16 cellular contexts compared by ENCODE assay signal in genomic region chr16:56732366-56732765, GRCh38. TPM values are rescaled to one million over a fixed set of nuclear protein-coding genes. Genes with fewer than 3 reads are reported as not detected.
DNase-seq lines count a peak whose midpoint lies in the region; ATAC-seq, FAIRE-seq and TF ChIP-seq lines count a peak whose summit lies in the region.
"Had no signal": no experiment of that assay in that cellular context is flagged by ENCODE, and none has a peak within 500 bp of the region (broad histone marks: within the 10 kb centered on the region; RNA-seq: fewer than 3 reads in every experiment).

No MANE protein-coding gene starts in this region.

- H4K20me1 ChIP-seq in SU-DHL-6 (ENCODE audit: low read depth, low read length) (no peaks in the 10 kb centered on the region; the same call in 1 of the 2 replicates), mammary epithelial cell (ENCODE audit: insufficient read depth, low read length) (no peaks in the 10 kb centered on the region)

- intact Hi-C loops in mammary epithelial cell (cut with micrococcal nuclease), result no loop called here
- intact Hi-C loops in activated T-helper 2 cell treated with anti-CD3 and anti-CD28 coated beads, Interferon-gamma antibody, Interleukin-2, Interleukin-4, amounts not matched to agents 10 μg/mL and 5 μg/mL and 100 μg/mL, durations not matched to agents 14 hours and 24 hours and 36 hours (cut with micrococcal nuclease), result loop anchor here (5.0 to 10.0 kb wide), 2 partner anchors 40 to 202 kb away; partner anchors contain the start of gene HERPUD1

- H3K4me2 ChIP-seq in SU-DHL-6 (ENCODE audit: low read depth, low read length, poor library complexity, severe bottlenecking) (peak overlapping the region; percentile 94), mammary epithelial cell (ENCODE audit: insufficient read depth, low read depth, low read length) (no peak overlapping the region)

- H3K4me3 ChIP-seq in SU-DHL-6 (ENCODE audit: insufficient read depth, low read length, poor library complexity, severe bottlenecking) (no peak overlapping the region), mammary epithelial cell (replicated peaks in 1 of 3; ENCODE audit: insufficient read depth in 1 of 3, low read depth in 2 of 3, low read length in 3 of 3) (no peak overlapping the region)
- H3K4me3 ChIP-seq: HAP-1 had no signal

- no peaks in the 10 kb centered on the region for H3K9me3 ChIP-seq in SU-DHL-6 (ENCODE audit: insufficient read depth, low read length)
- H3K9me3 ChIP-seq in mammary epithelial cell (replicated peaks; ENCODE audit: insufficient read depth, low read length), result no peaks in the 10 kb centered on the region
- H3K9me3 ChIP-seq: HAP-1 had no signal

- H3K79me2 ChIP-seq in SU-DHL-6 (ENCODE audit: insufficient read depth, low read length) (peaks cover 71% of the 10 kb centered on the region), mammary epithelial cell (ENCODE audit: insufficient read depth, low read length) (peaks cover 77% of the 10 kb centered on the region)

- DNase-seq in HTR-8/SVneo (ENCODE audit: insufficient read length, low spot score) (no peak), mammary epithelial cell (no peak)
- no peak for DNase-seq in activated T-cell treated with anti-CD3 and anti-CD28 coated beads, Interleukin-2, amount 50 U/mL, for 48 hours
- DNase-seq in activated T-helper 2 cell treated with anti-CD3 and anti-CD28 coated beads, Interferon-gamma antibody, Interleukin-2, Interleukin-4, amounts not matched to agents 10 μg/mL and 5 μg/mL and 100 μg/mL, durations not matched to agents 14 hours and 24 hours and 36 hours (ENCODE audit: low spot score), result no peak
- DNase-seq: activated effector memory CD4-positive, alpha-beta T cell treated with Interleukin-2 at 50 U/mL for 16 hours; NCI-H1694; nephron progenitor cell had no signal

- H3K9ac ChIP-seq in SU-DHL-6 (ENCODE audit: low read length) (peak overlapping the region; percentile 13; the same call in 1 of the 2 replicates), mammary epithelial cell (ENCODE audit: insufficient read depth, low read length) (no peak overlapping the region)

- dilution Hi-C loops in mammary epithelial cell (cut with HindIII; ENCODE audit: low sequenced_read_pairs), result loop anchor here (5.0 kb wide), 1 partner anchor 70 kb away; no protein-coding TSS in a partner anchor

- BruUV-seq in mammary epithelial cell (replicated peaks; lab: Mats Ljungman, UMichigan), result no TSS peak

- H3K27ac ChIP-seq in SU-DHL-6 (ENCODE audit: low read depth, low read length) (no peak overlapping the region), mammary epithelial cell (ENCODE audit: insufficient read depth, low read depth, low read length) (no peak overlapping the region)

- peaks cover 33% of the 10 kb centered on the region for H3K4me1 ChIP-seq in mammary epithelial cell (ENCODE audit: insufficient read depth, low read length)

- H3K9me2 ChIP-seq in SU-DHL-6 (replicated peaks; ENCODE audit: insufficient read depth, low read length), result no peaks in the 10 kb centered on the region

- H3K36me3 Mint-ChIP-seq in activated T-helper 2 cell treated with anti-CD3 and anti-CD28 coated beads, Interferon-gamma antibody, Interleukin-2, Interleukin-4, amounts not matched to agents 10 μg/mL and 5 μg/mL and 100 μg/mL, durations not matched to agents 14 hours and 24 hours and 36 hours (ENCODE audit: low read depth), result peaks cover 4% of the 10 kb centered on the region
- H3K36me3 Mint-ChIP-seq: IgD-negative memory B cell had no signal

- H3K4me3 Mint-ChIP-seq in activated T-helper 2 cell treated with anti-CD3 and anti-CD28 coated beads, Interferon-gamma antibody, Interleukin-2, Interleukin-4, amounts not matched to agents 10 μg/mL and 5 μg/mL and 100 μg/mL, durations not matched to agents 14 hours and 24 hours and 36 hours (ENCODE audit: low read depth), result no peak overlapping the region
- H3K4me3 Mint-ChIP-seq: IgD-negative memory B cell, nephron progenitor cell had no signal

- no peak overlapping the region for H3K27ac Mint-ChIP-seq in activated T-helper 2 cell treated with anti-CD3 and anti-CD28 coated beads, Interferon-gamma antibody, Interleukin-2, Interleukin-4, amounts not matched to agents 10 μg/mL and 5 μg/mL and 100 μg/mL, durations not matched to agents 14 hours and 24 hours and 36 hours
- H3K27ac Mint-ChIP-seq: IgD-negative memory B cell, nephron progenitor cell had no signal

- peaks cover 23% of the 10 kb centered on the region for H3K4me1 Mint-ChIP-seq in activated T-helper 2 cell treated with anti-CD3 and anti-CD28 coated beads, Interferon-gamma antibody, Interleukin-2, Interleukin-4, amounts not matched to agents 10 μg/mL and 5 μg/mL and 100 μg/mL, durations not matched to agents 14 hours and 24 hours and 36 hours (ENCODE audit: low read depth)

- H3K27me3 ChIP-seq in SU-DHL-6 (ENCODE audit: low read length), result no peaks in the 10 kb centered on the region
- H3K27me3 ChIP-seq in mammary epithelial cell (ENCODE audit: insufficient read depth, low read length), result no peaks in the 10 kb centered on the region

- TF ChIP-seq CTCF in SU-DHL-6 (IDR thresholded peaks at IDR 0.05; ENCODE audit: insufficient read depth, low read length, poor library complexity, severe bottlenecking) (no peak), mammary epithelial cell (conservative IDR thresholded peaks at IDR 0.05 in 1 of 2, IDR thresholded peaks at IDR 0.05 in 1 of 2; ENCODE audit: extremely low read depth in 1 of 2, insufficient read depth in 1 of 2, low read depth in 1 of 2, low read length in 2 of 2) (no peak)

- in situ Hi-C loops in mammary epithelial cell (cut with MboI; ENCODE audit: low sequenced_read_pairs in 2 of 2), result no loop called here

- H3K27me3 Mint-ChIP-seq in activated T-helper 2 cell treated with anti-CD3 and anti-CD28 coated beads, Interferon-gamma antibody, Interleukin-2, Interleukin-4, amounts not matched to agents 10 μg/mL and 5 μg/mL and 100 μg/mL, durations not matched to agents 14 hours and 24 hours and 36 hours (ENCODE audit: low read depth), result no peaks in the 10 kb centered on the region
- H3K27me3 Mint-ChIP-seq: IgD-negative memory B cell had no signal

- no peaks in the 10 kb centered on the region for H3K9me3 Mint-ChIP-seq in activated T-helper 2 cell treated with anti-CD3 and anti-CD28 coated beads, Interferon-gamma antibody, Interleukin-2, Interleukin-4, amounts not matched to agents 10 μg/mL and 5 μg/mL and 100 μg/mL, durations not matched to agents 14 hours and 24 hours and 36 hours
- H3K9me3 Mint-ChIP-seq: IgD-negative memory B cell, nephron progenitor cell had no signal

- no peak for FAIRE-seq in HTR-8/SVneo (lab: Jason Lieb, UNC)
- FAIRE-seq: bronchial epithelial cell, endometrium had no signal

- 92% methylated on average over 2 of the region's 2 CpGs for WGBS in mammary epithelial cell (ENCODE audit: low coverage, missing lambda C conversion rate)

- H3F3A ChIP-seq in SU-DHL-6 (ENCODE audit: insufficient read depth), result no peaks in the 10 kb centered on the region

- H3K36me3 ChIP-seq in SU-DHL-6 (ENCODE audit: low read length), result no peaks in the 10 kb centered on the region
- H3K36me3 ChIP-seq in mammary epithelial cell (ENCODE audit: insufficient read depth, low read length), result no peaks in the 10 kb centered on the region
- H3K36me3 ChIP-seq: HAP-1 had no signal

- ATAC-seq in GM18520 (IDR thresholded peaks at IDR 0.05; ENCODE audit: unreplicated experiment) (peak; percentile 37), GM21515 (IDR thresholded peaks at IDR 0.05; ENCODE audit: unreplicated experiment) (peak; percentile 32), HG03060 (IDR thresholded peaks at IDR 0.05; ENCODE audit: low read depth, unreplicated experiment) (peak; percentile 35)
- ATAC-seq: SK-N-SH treated with all-trans-retinoic acid at 6 μM for 48 hours had no signal

- H2AFZ ChIP-seq in SU-DHL-6 (ENCODE audit: low read depth, low read length, severe bottlenecking), result no peak overlapping the region
- H2AFZ ChIP-seq in mammary epithelial cell (ENCODE audit: low read depth, low read length), result no peak overlapping the region

- CTCF ChIA-PET in mammary epithelial cell (lab: Charles Lee; ENCODE audit: low non-redundant PET), result no interaction called here

RNA-seq across cellular contexts. Expression of gene NUP93, which starts 2.4 kb away (rescaled TPM):
- total RNA-seq in mammary epithelial cell, result 100 to 1,000 TPM in 1 of 2 donors, 10 to 100 TPM in 1; 49.3 to 100 TPM
- 87.8 TPM for polyA plus RNA-seq in mammary epithelial cell
- 178 TPM for polyA minus RNA-seq in mammary epithelial cell
- 145 and 149 TPM in 2 replicates for total RNA-seq in activated T-helper 2 cell treated with anti-CD3 and anti-CD28 coated beads, Interferon-gamma antibody, Interleukin-2, Interleukin-4, amounts not matched to agents 10 μg/mL and 5 μg/mL and 100 μg/mL, durations not matched to agents 14 hours and 24 hours and 36 hours

RNA-seq across cellular contexts. Expression of gene MT1X, which starts 50.1 kb away (rescaled TPM):
- 100 to 1,000 TPM in 1 of 2 donors, 10 to 100 TPM in 1; 85.4 to 591 TPM for total RNA-seq in mammary epithelial cell
- 1,069 TPM for polyA plus RNA-seq in mammary epithelial cell
- 517 TPM for polyA minus RNA-seq in mammary epithelial cell
- total RNA-seq in activated T-helper 2 cell treated with anti-CD3 and anti-CD28 coated beads, Interferon-gamma antibody, Interleukin-2, Interleukin-4, amounts not matched to agents 10 μg/mL and 5 μg/mL and 100 μg/mL, durations not matched to agents 14 hours and 24 hours and 36 hours, result 58.2 and 62.3 TPM in 2 replicates
